ENCODE assay signal across 8 cellular contexts in genomic region chr2:134294598-134294997, GRCh38. TPM values are rescaled to one million over a fixed set of nuclear protein-coding genes. Genes with fewer than 3 reads are reported as not detected.
A peak's percentile ranks its signal among the peaks of the same experiment; 100 is the strongest.
DNase-seq lines count a peak whose midpoint lies in the region; ATAC-seq and TF ChIP-seq lines count a peak whose summit lies in the region.
"Not testable (repeated sequence)": the region's sequence is repeated elsewhere in the genome, so short reads cannot be mapped to it uniquely, and the experiment has no call there.

No MANE protein-coding gene starts in this region.

- H3K27ac Mint-ChIP-seq in CD14-positive monocyte, result peak overlapping the region in 6 of 7 donors; percentile 21 to 69 (median 61)
- H3K27ac Mint-ChIP-seq in activated CD8-positive, alpha-beta T cell treated with anti-CD3 and anti-CD28 coated beads for 36 hours, result peak overlapping the region; percentile 41
- H3K27ac Mint-ChIP-seq in dendritic cell treated with granulocyte-macrophage colony-stimulating factor and Interleukin-4, amounts not matched to agents 40 ng/mL and 50 ng/mL, for 4 days, result peak overlapping the region; percentile 44

- not testable (repeated sequence) for H3K4me3 Mint-ChIP-seq in CD14-positive monocyte; activated CD8-positive, alpha-beta T cell treated with anti-CD3 and anti-CD28 coated beads for 36 hours; dendritic cell treated with granulocyte-macrophage colony-stimulating factor and Interleukin-4, amounts not matched to agents 40 ng/mL and 50 ng/mL, for 4 days

- H3K27me3 Mint-ChIP-seq in CD14-positive monocyte (ENCODE audit: low read depth in 3 of 3); activated CD8-positive, alpha-beta T cell treated with anti-CD3 and anti-CD28 coated beads for 36 hours; dendritic cell treated with granulocyte-macrophage colony-stimulating factor and Interleukin-4, amounts not matched to agents 40 ng/mL and 50 ng/mL, for 4 days: not testable (repeated sequence)

- H3K9me3 Mint-ChIP-seq in CD14-positive monocyte; activated CD8-positive, alpha-beta T cell treated with anti-CD3 and anti-CD28 coated beads for 36 hours; dendritic cell treated with granulocyte-macrophage colony-stimulating factor and Interleukin-4, amounts not matched to agents 40 ng/mL and 50 ng/mL, for 4 days: not testable (repeated sequence)

- H3K9me3 ChIP-seq in spleen, vagina: not testable (repeated sequence)

- not testable (repeated sequence) for H3K4me3 ChIP-seq in HL-60 (replicated peaks; ENCODE audit: insufficient read depth, low read length); vagina
- H3K4me3 ChIP-seq in spleen, result peak overlapping the region in 1 of 8 donors; percentile 26

- intact Hi-C loops in CD14-positive monocyte (cut with micrococcal nuclease); dendritic cell treated with granulocyte-macrophage colony-stimulating factor and Interleukin-4, amounts not matched to agents 40 ng/mL and 50 ng/mL, for 4 days (cut with micrococcal nuclease); spleen (cut with DNase I; ENCODE audit: low total_unique reads); vagina (cut with DNase I): not testable (repeated sequence)
- intact Hi-C loops in activated CD8-positive, alpha-beta T cell treated with anti-CD3 and anti-CD28 coated beads for 36 hours (cut with micrococcal nuclease), result loop anchor here (5.0 kb wide), 1 partner anchor 42 kb away; the partner anchor contains the start of gene MGAT5

- not testable (repeated sequence) for H3K27me3 ChIP-seq in HL-60 (ENCODE audit: insufficient read depth, poor library complexity, severe bottlenecking); spleen (replicated peaks in 1 of 7); vagina

- POLR2A ChIA-PET in activated CD8-positive, alpha-beta T cell treated with anti-CD3 and anti-CD28 coated beads for 36 hours (lab: Charles Lee), result not testable (repeated sequence)

- H3K4me1 ChIP-seq in spleen (peaks cover 25 to 82% (median 72%) of the 10 kb centered on the region in 6 donors), vagina (peaks cover 29% of the 10 kb centered on the region)

- peaks cover 31% of the 10 kb centered on the region for H3K4me1 Mint-ChIP-seq in CD14-positive monocyte
- H3K4me1 Mint-ChIP-seq in activated CD8-positive, alpha-beta T cell treated with anti-CD3 and anti-CD28 coated beads for 36 hours (ENCODE audit: low read depth), result peaks cover 43% of the 10 kb centered on the region
- H3K4me1 Mint-ChIP-seq in dendritic cell treated with granulocyte-macrophage colony-stimulating factor and Interleukin-4, amounts not matched to agents 40 ng/mL and 50 ng/mL, for 4 days (ENCODE audit: low read depth), result peaks cover 45% of the 10 kb centered on the region

- H3K36me3 Mint-ChIP-seq in CD14-positive monocyte, result not testable (repeated sequence)
- H3K36me3 Mint-ChIP-seq in activated CD8-positive, alpha-beta T cell treated with anti-CD3 and anti-CD28 coated beads for 36 hours (ENCODE audit: low read depth), result peaks cover 19% of the 10 kb centered on the region
- peaks cover 22% of the 10 kb centered on the region for H3K36me3 Mint-ChIP-seq in dendritic cell treated with granulocyte-macrophage colony-stimulating factor and Interleukin-4, amounts not matched to agents 40 ng/mL and 50 ng/mL, for 4 days (ENCODE audit: low read depth)

- TF ChIP-seq CTCF in CD14-positive monocyte (IDR thresholded peaks at IDR 0.05); HL-60 (IDR thresholded peaks at IDR 0.05; ENCODE audit: insufficient read depth, low read length); activated CD8-positive, alpha-beta T cell treated with anti-CD3 and anti-CD28 coated beads for 36 hours (IDR thresholded peaks at IDR 0.05); spleen (IDR thresholded peaks at IDR 0.05 in 8 of 11, conservative IDR thresholded peaks at IDR 0.05 in 3 of 11); vagina (IDR thresholded peaks at IDR 0.05): not testable (repeated sequence)

- ATAC-seq in activated CD8-positive, alpha-beta T cell treated with anti-CD3 and anti-CD28 coated beads for 36 hours, result not testable (repeated sequence)

- CTCF ChIA-PET in activated CD8-positive, alpha-beta T cell treated with anti-CD3 and anti-CD28 coated beads for 36 hours (lab: Charles Lee), result not testable (repeated sequence)

- H3K27ac ChIP-seq in HL-60 (replicated peaks) (peak overlapping the region; percentile 45), spleen (peak overlapping the region; percentile 48 to 90 (median 82)), vagina (peak overlapping the region; percentile 38)

- WGBS in spleen, 5 donors, result 50 to 82% (median 63%) methylated on average over 3 of the region's 3 CpGs

- DNase-seq in CD14-positive monocyte (ENCODE audit: low spot score); activated CD8-positive, alpha-beta T cell treated with anti-CD3 and anti-CD28 coated beads for 36 hours; spleen; vagina (ENCODE audit: extremely low spot score in 2 of 2): not testable (repeated sequence)
- DNase-seq in HL-60 (ENCODE audit: low read depth in 1 of 2, low spot score in 1 of 2) (peak; percentile 12 to 35), NOMO-1 (lab: John Stamatoyannopoulos, UW; ENCODE audit: unreplicated experiment in 2 of 2) (peak; percentile 6 to 68), SKM-1 (lab: John Stamatoyannopoulos, UW; ENCODE audit: unreplicated experiment) (peak; percentile 45)

- H3K36me3 ChIP-seq in spleen, vagina: not testable (repeated sequence)

- not testable (repeated sequence) for TF ChIP-seq POLR2A in spleen (IDR thresholded peaks at IDR 0.05); vagina (IDR thresholded peaks at IDR 0.05)

RNA-seq across cellular contexts. Expression of gene MGAT5, which starts 40.7 kb away (rescaled TPM):
- polyA plus RNA-seq in CD14-positive monocyte, result 1 to 10 TPM; 1.9 to 2.4 TPM
- total RNA-seq in activated CD8-positive, alpha-beta T cell treated with anti-CD3 and anti-CD28 coated beads for 36 hours, result 10 to 100 TPM; 36.9 to 42.2 TPM
- total RNA-seq in spleen, result 100 to 1,000 TPM in 4 of 7 donors, 10 to 100 TPM in 3; 81.0 to 110 (median 101) TPM
- polyA plus RNA-seq in spleen, result 10 to 100 TPM; 11.2 to 17.5 (median 14.4) TPM
- 16.7 TPM for total RNA-seq in vagina
